Comparison of ENCODE assay signal across 22 cellular contexts in genomic region chr5:57592236-57592635, GRCh38.
A peak's percentile ranks its signal among the peaks of the same experiment; 100 is the strongest.
DNase-seq lines count a peak whose midpoint lies in the region; ATAC-seq and TF ChIP-seq lines count a peak whose summit lies in the region.
"Had no signal": no experiment of that assay in that cellular context is flagged by ENCODE, and none has a peak within 500 bp of the region (broad histone marks: within the 10 kb centered on the region; RNA-seq: fewer than 3 reads in every experiment).

No MANE protein-coding gene starts in this region.

- no peak overlapping the region for H3K4me3 ChIP-seq in fibroblast of mammary gland (ENCODE audit: control insufficient read depth, low read depth, low read length)
- H3K4me3 ChIP-seq: BLaER1 treated with 17β-estradiol and CSF1 and Interleukin-3, amounts not matched to agents 10 nM and 100 nM; MG63 had no signal

- ATAC-seq in GM18520 (IDR thresholded peaks at IDR 0.05; ENCODE audit: unreplicated experiment) (no peak), left ventricle myocardium superior (no peak)
- ATAC-seq: HCT116, Panc1 had no signal

- peak; percentile 22 for DNase-seq in A172 (ENCODE audit: low spot score)
- DNase-seq in ELR (ENCODE audit: low read depth): peak; percentile 51
- DNase-seq in RPMI7951 (ENCODE audit: low read depth): peak; percentile 57
- peak; percentile 27 for DNase-seq in fibroblast of mammary gland (ENCODE audit: low read depth)
- DNase-seq in left ventricle myocardium superior: no peak
- DNase-seq in T-helper 9 cell: no peak
- DNase-seq: AML-193; CD4-positive, alpha-beta T cell; COR-L47; EL; GF-D8; Karpas-422; MG63; NCI-H1105 treated with DMSO at 0.1 percent for 48 hours; NCI-H2029; NCI-H446 treated with DMSO at 0.1 percent for 48 hours; NCI-H526; NK-92 treated with Interleukin-12 subunit alpha and Interleukin-12 subunit beta, amount 100 ng/mL, for 24 hours had no signal

- intact Hi-C loops in left ventricle myocardium superior (cut with micrococcal nuclease): no loop called here

- no peak for TF ChIP-seq CTCF in fibroblast of mammary gland (conservative IDR thresholded peaks at IDR 0.05; ENCODE audit: control insufficient read depth, insufficient read depth, low read depth, low read length)

Comparison
In these comparisons a context has a peak if more than half of its experiments do, and no peak if none do; other contexts are left out.
1. DNase-seq: peak in A172 (single experiment), ELR (single experiment), RPMI7951 (single experiment) and fibroblast of mammary gland (single experiment); none in left ventricle myocardium superior (single experiment) and T-helper 9 cell (single experiment).